23 cellular contexts compared by ENCODE assay signal in the genomic region with DNA sequence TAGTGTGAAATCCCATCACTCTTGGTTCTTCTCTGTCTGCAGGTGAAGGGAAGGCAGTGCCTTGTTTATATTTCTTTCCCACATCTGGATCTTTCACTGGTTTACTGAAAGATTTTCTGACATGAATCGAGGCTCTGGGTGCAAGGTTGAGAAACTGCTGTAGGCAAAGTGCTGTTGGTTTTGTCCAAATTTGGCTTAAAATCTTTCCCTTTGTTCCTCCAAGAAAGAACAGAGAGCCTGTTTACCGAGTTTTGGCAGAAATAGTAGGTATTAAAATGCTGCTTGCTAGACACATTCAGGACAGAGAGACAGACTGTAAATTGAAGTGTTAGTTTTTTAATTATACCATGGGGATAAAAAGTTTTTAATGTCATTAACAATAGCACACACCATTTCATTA.
"Had no signal": no experiment of that assay in that cellular context is flagged by ENCODE, and none has a peak within 500 bp of the region (broad histone marks: within the 10 kb centered on the region; RNA-seq: fewer than 3 reads in every experiment).

No MANE protein-coding gene starts in this region.

- H3K36me3 ChIP-seq: breast epithelium had no signal

- H3K27ac ChIP-seq: breast epithelium, Peyer's patch, SJSA1 had no signal

- DNase-seq: activated CD4-positive, alpha-beta memory T cell treated with anti-CD3 and anti-CD28 coated beads for 36 hours; activated CD4-positive, alpha-beta T cell treated with anti-CD3 and anti-CD28 coated beads for 48 hours; activated CD4-positive, CD25-positive, alpha-beta regulatory T cell treated with anti-CD3 and anti-CD28 coated beads, Interleukin-2, amount 50 U/mL, for 72 hours; activated CD8-positive, alpha-beta memory T cell treated with anti-CD3 and anti-CD28 coated beads for 24 hours; activated gamma-delta T cell treated with Interleukin-2 at 50 U/mL for 16 hours; activated naive CD4-positive, alpha-beta T cell treated with anti-CD3 and anti-CD28 coated beads, Interleukin-2, amount 10 ng/mL, durations not matched to agents 7 days and 5 days; activated naive CD8-positive, alpha-beta T cell treated with anti-CD3 and anti-CD28 coated beads for 36 hours; activated T-cell treated with anti-CD3 and anti-CD28 coated beads, Interleukin-2, amount 50 U/mL, for 48 hours; aorta; central memory CD4-positive, alpha-beta T cell; IMR-90; KBM-7; NCI-H1092; NCI-H1417; NCI-H2107; NCI-H2171 treated with DMSO at 0.1 percent for 48 hours; NCI-H226; NCI-H69; Peyer's patch; SHP77 had no signal

- H3K4me3 ChIP-seq: breast epithelium, Peyer's patch, SJSA1 had no signal

- H3K9me3 ChIP-seq: breast epithelium, Peyer's patch, SJSA1 had no signal

- ATAC-seq: WTC11 had no signal

- H3K4me1 ChIP-seq: breast epithelium, Peyer's patch, SJSA1 had no signal

- H3K27me3 ChIP-seq: breast epithelium, Peyer's patch, SJSA1 had no signal
